In genomic region chr2:144471316-144472045, GRCh38 we compare ENCODE assay signal across 10 cellular contexts. TPM values are rescaled to one million over a fixed set of nuclear protein-coding genes. Genes with fewer than 3 reads are reported as not detected.
A peak's percentile ranks its signal among the peaks of the same experiment; 100 is the strongest.
DNase-seq lines count a peak whose midpoint lies in the region; ATAC-seq, FAIRE-seq and TF ChIP-seq lines count a peak whose summit lies in the region.
"Had no signal": no experiment of that assay in that cellular context is flagged by ENCODE, and none has a peak within 500 bp of the region (broad histone marks: within the 10 kb centered on the region; RNA-seq: fewer than 3 reads in every experiment).

No MANE protein-coding gene starts in this region.

- H3K4me3 Mint-ChIP-seq in activated CD4-positive, alpha-beta T cell treated with anti-CD3 and anti-CD28 coated beads for 36 hours = no peak overlapping the region
- H3K4me3 Mint-ChIP-seq in WTC11 = peak overlapping the region; percentile 17
- H3K4me3 Mint-ChIP-seq: activated naive CD4-positive, alpha-beta T cell treated with anti-CD3 and anti-CD28 coated beads for 36 hours had no signal

- H3K79me2 ChIP-seq in PC-9 (ENCODE audit: low read depth) = no peaks in the 10 kb centered on the region

- no TSS peak for BruUV-seq in PC-9 (replicated peaks; lab: Mats Ljungman, UMichigan)

- peaks cover 2% of the 10 kb centered on the region for H3K27me3 Mint-ChIP-seq in activated CD4-positive, alpha-beta T cell treated with anti-CD3 and anti-CD28 coated beads for 36 hours
- H3K27me3 Mint-ChIP-seq in WTC11 (ENCODE audit: low read depth) = no peaks in the 10 kb centered on the region

- H2AFZ ChIP-seq in PC-9 = no peak overlapping the region

- H3K27me3 ChIP-seq in PC-9 (ENCODE audit: insufficient read depth, low read depth) = no peaks in the 10 kb centered on the region

- H3K9me3 ChIP-seq in PC-9 (ENCODE audit: insufficient read depth, low read depth) = no peaks in the 10 kb centered on the region; the same call in 1 of the 2 replicates

- H3K36me3 ChIP-seq in PC-9 (ENCODE audit: low read depth) = no peaks in the 10 kb centered on the region

- no peaks in the 10 kb centered on the region for H3K4me1 ChIP-seq in PC-9 (replicated peaks; ENCODE audit: insufficient read depth)

- peak; percentile 69 for ATAC-seq in activated CD4-positive, alpha-beta T cell treated with anti-CD3 and anti-CD28 coated beads for 36 hours
- ATAC-seq in HG02798 (IDR thresholded peaks at IDR 0.05; ENCODE audit: poor library complexity, unreplicated experiment) (peak; percentile 83), WTC11 (peak; percentile 48)
- ATAC-seq in stimulated activated naive CD8-positive, alpha-beta T cell treated with anti-CD3 and anti-CD28 coated beads, Interleukin-15, Interleukin-2, amounts not matched to agents 100 U/mL and 50 U/mL, for 24 hours = peak; percentile 67
- ATAC-seq: Panc1 had no signal

- no peak overlapping the region for H3K4me2 ChIP-seq in PC-9

- no peak overlapping the region for H3K4me3 ChIP-seq in PC-9

- no peaks in the 10 kb centered on the region for H3F3A ChIP-seq in PC-9 (ENCODE audit: insufficient read depth, low read depth)

- FAIRE-seq in RCC 7860 (lab: Jason Lieb, UNC) = no peak

- H3K27ac Mint-ChIP-seq in activated CD4-positive, alpha-beta T cell treated with anti-CD3 and anti-CD28 coated beads for 36 hours = peak overlapping the region; percentile 28
- H3K27ac Mint-ChIP-seq in WTC11 = peak overlapping the region; percentile 6; the same call in 1 of the 2 replicates
- H3K27ac Mint-ChIP-seq: activated naive CD4-positive, alpha-beta T cell treated with anti-CD3 and anti-CD28 coated beads for 36 hours had no signal

- H3K4me1 Mint-ChIP-seq in activated CD4-positive, alpha-beta T cell treated with anti-CD3 and anti-CD28 coated beads for 36 hours = peaks cover 12% of the 10 kb centered on the region
- H3K4me1 Mint-ChIP-seq in WTC11 = peaks cover 20% of the 10 kb centered on the region

- intact Hi-C loops in activated CD4-positive, alpha-beta T cell treated with anti-CD3 and anti-CD28 coated beads for 36 hours (cut with DNase I, micrococcal nuclease) = no loop called here
- intact Hi-C loops in PC-9 (cut with micrococcal nuclease; ENCODE audit: unreplicated experiment) = no loop called here

- H3K36me3 Mint-ChIP-seq in activated CD4-positive, alpha-beta T cell treated with anti-CD3 and anti-CD28 coated beads for 36 hours (ENCODE audit: low read depth) = no peaks in the 10 kb centered on the region
- no peaks in the 10 kb centered on the region for H3K36me3 Mint-ChIP-seq in WTC11

- H3K9me2 ChIP-seq in PC-9 (ENCODE audit: insufficient read depth) = no peaks in the 10 kb centered on the region

- TF ChIP-seq CTCF in WTC11 (IDR thresholded peaks at IDR 0.05) = no peak
- TF ChIP-seq CTCF in PC-9 (conservative IDR thresholded peaks at IDR 0.05) = no peak

- DNase-seq in activated CD4-positive, alpha-beta T cell treated with anti-CD3 and anti-CD28 coated beads for 36 hours = no peak
- no peak for DNase-seq in activated CD4-positive, alpha-beta T cell treated with anti-CD3 and anti-CD28 coated beads for 4 hours
- DNase-seq in WTC11 (ENCODE audit: low spot score) (no peak), RCC 7860 (ENCODE audit: low spot score) (no peak), NCI-H2081 (lab: John Stamatoyannopoulos, UW) (no peak), PC-9 (no peak)
- no peak for DNase-seq in stimulated activated naive CD8-positive, alpha-beta T cell treated with anti-CD3 and anti-CD28 coated beads, Interleukin-15, Interleukin-2, amounts not matched to agents 100 U/mL and 50 U/mL, for 24 hours
- DNase-seq: activated naive CD4-positive, alpha-beta T cell treated with anti-CD3 and anti-CD28 coated beads for 36 hours had no signal

- no peaks in the 10 kb centered on the region for H4K20me1 ChIP-seq in PC-9 (ENCODE audit: insufficient read depth)

- no peak overlapping the region for H3K27ac ChIP-seq in PC-9

- H3K9me3 Mint-ChIP-seq in activated CD4-positive, alpha-beta T cell treated with anti-CD3 and anti-CD28 coated beads for 36 hours (ENCODE audit: low read depth) = no peaks in the 10 kb centered on the region
- no peaks in the 10 kb centered on the region for H3K9me3 Mint-ChIP-seq in WTC11
- H3K9me3 Mint-ChIP-seq: activated naive CD4-positive, alpha-beta T cell treated with anti-CD3 and anti-CD28 coated beads for 36 hours had no signal

- CTCF ChIA-PET in activated CD4-positive, alpha-beta T cell treated with anti-CD3 and anti-CD28 coated beads for 36 hours (lab: Charles Lee) = interaction anchor here (0.8 kb wide), 1 partner anchor 41 kb away, joined by 3 read pairs; no protein-coding TSS in a partner anchor
- CTCF ChIA-PET in WTC11 (lab: Charles Lee) = interaction anchor here (3.3 kb wide), 1 partner anchor 22 kb away, joined by 23 read pairs; no protein-coding TSS in a partner anchor
- CTCF ChIA-PET in PC-9 (lab: Charles Lee) = no interaction called here

- POLR2A ChIA-PET in activated CD4-positive, alpha-beta T cell treated with anti-CD3 and anti-CD28 coated beads for 36 hours (lab: Charles Lee) = interaction anchor here (0.7 kb wide), 1 partner anchor 48 kb away, joined by 6 read pairs; no protein-coding TSS in a partner anchor
- POLR2A ChIA-PET in WTC11 (lab: Charles Lee) (interaction anchor here (1.0 kb wide), 1 partner anchor 8 kb away, joined by 3 read pairs; no protein-coding TSS in a partner anchor), PC-9 (lab: Charles Lee; ENCODE audit: unreplicated experiment) (no interaction called here)

TF ChIP-seq in WTC11, 78 proteins besides CTCF, POLR2A, EP300 and RAD21 (continues in another document):
- TF ChIP-seq ELF4 (CRISPR knock-in tag; IDR thresholded peaks at IDR 0.05; ENCODE audit: low read depth) (no peak), IRF2 (CRISPR knock-in tag; IDR thresholded peaks at IDR 0.05; ENCODE audit: borderline replicate concordance, low read depth) (no peak), CBFB (CRISPR knock-in tag; IDR thresholded peaks at IDR 0.05; ENCODE audit: low read depth) (no peak), ETV6 (CRISPR knock-in tag; IDR thresholded peaks at IDR 0.05) (no peak), SOX15 (CRISPR knock-in tag; IDR thresholded peaks at IDR 0.05) (no peak), USF2 (CRISPR knock-in tag; IDR thresholded peaks at IDR 0.05) (no peak)
- TF ChIP-seq, protein P1, sequence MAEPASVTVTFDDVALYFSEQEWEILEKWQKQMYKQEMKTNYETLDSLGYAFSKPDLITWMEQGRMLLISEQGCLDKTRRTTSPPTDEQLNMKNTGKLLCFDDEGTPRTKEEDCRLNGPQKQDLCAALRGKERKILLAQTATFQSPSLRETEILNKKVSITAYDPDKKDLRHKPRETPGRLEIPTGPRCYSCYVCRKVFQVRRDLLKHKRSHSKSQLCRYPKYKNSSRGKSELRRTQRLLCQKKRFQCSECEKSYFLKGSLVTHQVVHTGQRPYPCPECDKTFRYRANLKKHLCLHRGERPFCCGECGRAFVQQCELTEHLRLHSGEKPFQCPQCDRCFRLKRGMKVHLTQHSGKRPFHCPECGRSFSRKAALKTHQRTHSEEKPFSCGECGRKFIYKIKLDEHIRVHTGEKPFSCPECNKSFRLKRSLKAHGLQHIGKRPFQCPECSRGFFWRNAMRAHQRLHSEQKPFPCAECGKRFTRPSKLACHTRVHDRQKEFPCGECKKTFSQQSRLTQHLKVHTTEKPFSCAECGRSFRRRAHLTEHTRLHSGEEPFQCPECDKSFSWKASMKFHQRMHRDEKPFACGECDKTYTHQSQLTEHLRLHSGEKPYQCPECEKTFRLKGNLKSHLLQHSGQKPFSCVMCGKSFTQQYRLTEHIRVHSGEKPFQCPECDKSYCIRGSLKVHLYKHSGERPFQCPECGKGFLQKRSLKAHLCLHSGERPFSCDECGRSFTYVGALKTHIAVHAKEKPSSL (CRISPR knock-in tag; conservative IDR thresholded peaks at IDR 0.05) = no peak
- TF ChIP-seq, protein P2, sequence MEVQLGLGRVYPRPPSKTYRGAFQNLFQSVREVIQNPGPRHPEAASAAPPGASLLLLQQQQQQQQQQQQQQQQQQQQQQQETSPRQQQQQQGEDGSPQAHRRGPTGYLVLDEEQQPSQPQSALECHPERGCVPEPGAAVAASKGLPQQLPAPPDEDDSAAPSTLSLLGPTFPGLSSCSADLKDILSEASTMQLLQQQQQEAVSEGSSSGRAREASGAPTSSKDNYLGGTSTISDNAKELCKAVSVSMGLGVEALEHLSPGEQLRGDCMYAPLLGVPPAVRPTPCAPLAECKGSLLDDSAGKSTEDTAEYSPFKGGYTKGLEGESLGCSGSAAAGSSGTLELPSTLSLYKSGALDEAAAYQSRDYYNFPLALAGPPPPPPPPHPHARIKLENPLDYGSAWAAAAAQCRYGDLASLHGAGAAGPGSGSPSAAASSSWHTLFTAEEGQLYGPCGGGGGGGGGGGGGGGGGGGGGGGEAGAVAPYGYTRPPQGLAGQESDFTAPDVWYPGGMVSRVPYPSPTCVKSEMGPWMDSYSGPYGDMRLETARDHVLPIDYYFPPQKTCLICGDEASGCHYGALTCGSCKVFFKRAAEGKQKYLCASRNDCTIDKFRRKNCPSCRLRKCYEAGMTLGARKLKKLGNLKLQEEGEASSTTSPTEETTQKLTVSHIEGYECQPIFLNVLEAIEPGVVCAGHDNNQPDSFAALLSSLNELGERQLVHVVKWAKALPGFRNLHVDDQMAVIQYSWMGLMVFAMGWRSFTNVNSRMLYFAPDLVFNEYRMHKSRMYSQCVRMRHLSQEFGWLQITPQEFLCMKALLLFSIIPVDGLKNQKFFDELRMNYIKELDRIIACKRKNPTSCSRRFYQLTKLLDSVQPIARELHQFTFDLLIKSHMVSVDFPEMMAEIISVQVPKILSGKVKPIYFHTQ (CRISPR knock-in tag; IDR thresholded peaks at IDR 0.05) = no peak

RNA-seq across cellular contexts. Expression of gene ZEB2, which starts 48.4 kb away (rescaled TPM):
- total RNA-seq in activated CD4-positive, alpha-beta T cell treated with anti-CD3 and anti-CD28 coated beads for 36 hours = 1 to 10 TPM; 7.0 to 7.5 TPM
- 0.42 to 0.85 TPM (median 0.46 TPM) in 3 replicates for total RNA-seq in WTC11 (2021)
- 0.09 and 0.95 TPM in 2 replicates for total RNA-seq in PC-9 (2021)
